ENCODE assay signal across 1 cellular context in the genomic region with DNA sequence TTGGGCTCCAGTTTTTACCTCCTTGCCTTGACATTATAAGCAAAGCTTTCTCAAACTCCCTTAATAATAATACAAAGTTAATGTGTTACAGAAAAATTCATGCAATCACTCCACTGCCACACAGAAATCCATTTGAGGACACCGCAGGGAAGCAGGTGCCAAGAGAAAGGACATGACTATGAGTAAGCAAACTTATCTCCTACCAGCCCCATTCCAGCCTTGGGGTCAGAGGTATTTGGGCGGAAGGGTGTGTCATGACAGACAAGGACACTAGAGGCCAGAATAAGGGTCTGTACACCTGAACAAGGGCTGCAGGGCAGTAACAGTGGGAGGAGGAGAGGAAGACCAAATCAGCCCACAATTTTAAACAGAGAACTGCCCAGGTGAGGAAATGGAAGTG.
TF ChIP-seq lines count a peak whose summit lies in the region.

No MANE protein-coding gene starts in this region.

TF ChIP-seq in GM12878, 131 proteins besides CTCF, POLR2A, EP300 and RAD21:
- no peak for TF ChIP-seq RBBP5 (conservative IDR thresholded peaks at IDR 0.05)
- no peak for TF ChIP-seq KLF5 (IDR thresholded peaks at IDR 0.05; ENCODE audit: partially characterized antibody)
- TF ChIP-seq GABPA (IDR thresholded peaks at IDR 0.05; ENCODE audit: low read depth): no peak
- TF ChIP-seq, protein P1, sequence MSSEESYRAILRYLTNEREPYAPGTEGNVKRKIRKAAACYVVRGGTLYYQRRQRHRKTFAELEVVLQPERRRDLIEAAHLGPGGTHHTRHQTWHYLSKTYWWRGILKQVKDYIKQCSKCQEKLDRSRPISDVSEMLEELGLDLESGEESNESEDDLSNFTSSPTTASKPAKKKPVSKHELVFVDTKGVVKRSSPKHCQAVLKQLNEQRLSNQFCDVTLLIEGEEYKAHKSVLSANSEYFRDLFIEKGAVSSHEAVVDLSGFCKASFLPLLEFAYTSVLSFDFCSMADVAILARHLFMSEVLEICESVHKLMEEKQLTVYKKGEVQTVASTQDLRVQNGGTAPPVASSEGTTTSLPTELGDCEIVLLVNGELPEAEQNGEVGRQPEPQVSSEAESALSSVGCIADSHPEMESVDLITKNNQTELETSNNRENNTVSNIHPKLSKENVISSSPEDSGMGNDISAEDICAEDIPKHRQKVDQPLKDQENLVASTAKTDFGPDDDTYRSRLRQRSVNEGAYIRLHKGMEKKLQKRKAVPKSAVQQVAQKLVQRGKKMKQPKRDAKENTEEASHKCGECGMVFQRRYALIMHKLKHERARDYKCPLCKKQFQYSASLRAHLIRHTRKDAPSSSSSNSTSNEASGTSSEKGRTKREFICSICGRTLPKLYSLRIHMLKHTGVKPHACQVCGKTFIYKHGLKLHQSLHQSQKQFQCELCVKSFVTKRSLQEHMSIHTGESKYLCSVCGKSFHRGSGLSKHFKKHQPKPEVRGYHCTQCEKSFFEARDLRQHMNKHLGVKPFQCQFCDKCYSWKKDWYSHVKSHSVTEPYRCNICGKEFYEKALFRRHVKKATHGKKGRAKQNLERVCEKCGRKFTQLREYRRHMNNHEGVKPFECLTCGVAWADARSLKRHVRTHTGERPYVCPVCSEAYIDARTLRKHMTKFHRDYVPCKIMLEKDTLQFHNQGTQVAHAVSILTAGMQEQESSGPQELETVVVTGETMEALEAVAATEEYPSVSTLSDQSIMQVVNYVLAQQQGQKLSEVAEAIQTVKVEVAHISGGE (CRISPR knock-in tag; IDR thresholded peaks at IDR 0.05): no peak
